In the genomic region with DNA sequence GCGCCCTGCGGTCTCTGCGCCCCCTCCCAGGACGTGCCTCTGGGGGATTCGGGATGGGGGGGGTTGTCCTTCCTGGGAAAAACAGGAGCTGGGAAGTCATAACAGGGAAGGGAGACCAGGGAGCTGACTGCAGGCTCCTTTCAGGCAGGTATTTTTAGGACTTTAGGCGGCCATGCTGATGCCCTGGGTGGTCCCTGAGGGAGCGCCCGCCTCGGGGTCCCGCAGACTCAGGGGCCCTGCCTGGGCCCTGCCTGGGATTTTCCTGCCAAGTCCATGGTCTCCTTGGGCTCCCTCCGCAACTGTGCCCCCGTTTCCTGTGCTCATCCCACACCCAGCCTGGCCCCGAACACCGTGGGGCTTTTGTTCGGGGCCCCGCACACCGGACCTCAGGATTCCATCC, we compare ENCODE assay signal across 15 cellular contexts.
"Had no signal": no experiment of that assay in that cellular context is flagged by ENCODE, and none has a peak within 500 bp of the region (broad histone marks: within the 10 kb centered on the region; RNA-seq: fewer than 3 reads in every experiment).

No MANE protein-coding gene starts in this region.

- DNase-seq: activated CD4-positive, alpha-beta T cell treated with anti-CD3 and anti-CD28 coated beads for 1 hour; activated CD4-positive, alpha-beta T cell treated with anti-CD3 and anti-CD28 coated beads, Interleukin-2, amount 50 U/mL, for 48 hours; activated CD8-positive, alpha-beta memory T cell treated with anti-CD3 and anti-CD28 coated beads, Interleukin-2, amount 10 ng/mL, durations not matched to agents 7 days and 5 days; brain microvascular endothelial cell; colonic mucosa; kidney glomerular epithelial cell; left ventricle myocardium inferior; mammary epithelial cell; trophoblast cell; WERI-Rb-1 had no signal

- H3K27me3 ChIP-seq: brain microvascular endothelial cell, colonic mucosa, right atrium auricular region, vagina had no signal

- ATAC-seq: activated CD8-positive, alpha-beta memory T cell treated with anti-CD3 and anti-CD28 coated beads, Interleukin-2, amount 10 ng/mL, durations not matched to agents 7 days and 5 days; stimulated activated naive CD8-positive, alpha-beta T cell treated with anti-CD3 and anti-CD28 coated beads, Interleukin-15, amount 100 ng/mL, for 72 hours had no signal

- H3K27ac Mint-ChIP-seq: neural progenitor cell had no signal

- H3K4me3 Mint-ChIP-seq: activated CD8-positive, alpha-beta memory T cell treated with anti-CD3 and anti-CD28 coated beads, Interleukin-2, amount 10 ng/mL, durations not matched to agents 7 days and 5 days; neural progenitor cell; stimulated activated naive CD8-positive, alpha-beta T cell treated with anti-CD3 and anti-CD28 coated beads, Interleukin-15, amount 100 ng/mL, for 72 hours had no signal

- H3K4me3 ChIP-seq: colonic mucosa, left ventricle myocardium inferior, neural progenitor cell, prostate gland, right atrium auricular region, vagina had no signal

- H3K36me3 Mint-ChIP-seq: neural progenitor cell had no signal

- H3K36me3 ChIP-seq: brain microvascular endothelial cell, colonic mucosa, left ventricle myocardium inferior, neural progenitor cell, prostate gland, right atrium auricular region, vagina, WERI-Rb-1 had no signal
